In the genomic region with DNA sequence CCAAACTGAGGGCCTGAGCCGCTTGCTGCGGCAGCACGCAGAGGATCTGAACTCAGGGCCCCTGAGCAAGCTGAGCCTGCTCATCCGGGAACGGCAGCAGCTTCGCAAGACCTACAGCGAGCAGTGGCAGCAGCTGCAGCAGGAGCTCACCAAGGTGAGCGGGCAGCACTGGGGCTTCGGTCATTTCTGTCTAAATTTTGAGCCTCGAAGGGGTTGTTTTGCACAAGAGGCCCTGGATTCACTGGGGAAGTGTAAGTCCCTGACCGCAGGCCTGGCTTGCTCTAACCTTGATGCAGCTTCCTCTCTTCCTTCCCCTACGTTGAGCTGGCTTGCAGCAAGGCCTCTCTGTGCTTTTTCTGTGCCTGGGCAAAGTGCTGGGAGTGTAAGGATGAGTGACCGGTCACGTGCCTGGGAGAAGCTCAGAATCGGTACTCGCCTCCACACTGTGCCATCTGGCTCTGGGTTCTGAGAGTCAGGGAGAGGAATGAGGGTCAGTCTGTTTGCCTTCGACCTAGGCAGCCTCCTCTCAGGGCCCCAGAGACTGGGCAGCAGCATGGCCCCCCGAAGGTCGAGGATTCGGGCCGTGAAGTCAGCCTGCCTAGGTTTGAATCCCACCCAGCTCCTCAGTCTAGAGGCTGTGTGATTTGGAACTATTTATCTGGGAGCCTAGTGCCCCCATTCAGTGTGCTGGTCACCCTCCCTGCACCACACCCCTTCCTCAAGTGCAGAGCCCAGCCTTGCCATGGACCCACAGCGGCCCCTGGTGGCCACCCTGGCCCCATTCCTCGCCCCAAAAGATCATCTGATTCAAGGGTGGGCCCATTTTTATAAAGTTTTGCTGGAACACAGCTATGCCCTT, we compare ENCODE assay signal across 8 cellular contexts. TPM values are rescaled to one million over a fixed set of nuclear protein-coding genes. Genes with fewer than 3 reads are reported as not detected.
DNase-seq lines count a peak whose midpoint lies in the region; ATAC-seq and TF ChIP-seq lines count a peak whose summit lies in the region.

No MANE protein-coding gene starts in this region.

- H3K79me2 ChIP-seq in osteoblast (ENCODE audit: insufficient read depth, low read length) = peaks cover 7% of the 10 kb centered on the region

- 31 to 37% methylated on average over 18 to 23 of the region's 23 CpGs for WGBS in tibial nerve, 2 donors

- TF ChIP-seq EP300 in tibial nerve (IDR thresholded peaks at IDR 0.05) = peak in 1 of 2 donors; percentile 55

- H3K27ac ChIP-seq in SJCRH30 (no peak overlapping the region), osteoblast (ENCODE audit: low read depth, low read length) (peak overlapping the region; percentile 73), tibial nerve (peak overlapping the region; percentile 89 to 98 (median 96))

- no peaks in the 10 kb centered on the region for H3K36me3 ChIP-seq in SJCRH30
- H3K36me3 ChIP-seq in osteoblast (ENCODE audit: insufficient read depth, low read length) = peaks cover 33% of the 10 kb centered on the region
- peaks cover 0 to 63% (median 6%) of the 10 kb centered on the region in 3 donors for H3K36me3 ChIP-seq in tibial nerve

- ATAC-seq in HG03457 (IDR thresholded peaks at IDR 0.05; ENCODE audit: unreplicated experiment) = peak; percentile 59

- no peak for TF ChIP-seq POLR2A in tibial nerve (IDR thresholded peaks at IDR 0.05)

- DNase-seq in NCI-H1417 (lab: John Stamatoyannopoulos, UW) (peak; percentile 48 to 78 (median 54)), NCI-H1417 treated with DMSO at 0.1 percent for 48 hours (lab: John Stamatoyannopoulos, UW) (no peak), SJCRH30 (peak; percentile 74 to 83), activated gamma-delta T cell treated with Interleukin-2 at 50 U/mL for 16 hours (peak; percentile 82), foreskin melanocyte (peak; percentile 61), osteoblast (ENCODE audit: insufficient read length, low spot score, missing footprints) (peak; percentile 95), tibial nerve (ENCODE audit: low spot score in 2 of 2) (peak; percentile 75 to 88)

- H3K4me2 ChIP-seq in osteoblast (ENCODE audit: insufficient read depth, low read length) = peak overlapping the region; percentile 80

- peaks cover 5% of the 10 kb centered on the region; the same call in 1 of the 2 replicates for H3K27me3 ChIP-seq in SJCRH30
- H3K27me3 ChIP-seq in osteoblast (ENCODE audit: insufficient read depth, low read length) = no peaks in the 10 kb centered on the region
- H3K27me3 ChIP-seq in tibial nerve = no peaks in the 10 kb centered on the region

- H3K4me3 ChIP-seq in SJCRH30 (no peak overlapping the region), osteoblast (ENCODE audit: insufficient read depth, low read length) (peak overlapping the region; percentile 73), tibial nerve (peak overlapping the region; percentile 38 to 64 (median 58))

- H2AFZ ChIP-seq in osteoblast (ENCODE audit: low read length) = peak overlapping the region; percentile 65

- TF ChIP-seq CTCF in osteoblast (IDR thresholded peaks at IDR 0.05; ENCODE audit: extremely low read depth, low read depth, low read length) = peak; percentile 97
- peak; percentile 95 to 98 (median 97) for TF ChIP-seq CTCF in tibial nerve (IDR thresholded peaks at IDR 0.05)

- H3K9me3 ChIP-seq in SJCRH30 (replicated peaks) = no peaks in the 10 kb centered on the region
- H3K9me3 ChIP-seq in osteoblast (ENCODE audit: low read depth, low read length) = no peaks in the 10 kb centered on the region
- H3K9me3 ChIP-seq in tibial nerve = no peaks in the 10 kb centered on the region

- peaks cover 3% of the 10 kb centered on the region; the same call in 1 of the 2 replicates for H3K4me1 ChIP-seq in SJCRH30
- peaks cover 26% of the 10 kb centered on the region for H3K4me1 ChIP-seq in osteoblast (ENCODE audit: insufficient read depth, low read length)
- H3K4me1 ChIP-seq in tibial nerve = peaks cover 0 to 53% (median 34%) of the 10 kb centered on the region in 4 donors

- H4K20me1 ChIP-seq in osteoblast (ENCODE audit: insufficient read depth, low read length) = peaks cover 4% of the 10 kb centered on the region

RNA-seq across cellular contexts. Expression of gene FES, which starts 1.4 kb away (rescaled TPM):
- 0.25 and 1.1 TPM in 2 replicates for total RNA-seq in SJCRH30 (2014; rRNA removed; shearing (Covaris generic))
- 19.2 and 20.3 TPM in 2 replicates for total RNA-seq in osteoblast
- total RNA-seq in tibial nerve = 100 to 1,000 TPM in 1 of 4 donors, 10 to 100 TPM in 3; 62.0 to 183 (median 72.1) TPM

RNA-seq across cellular contexts. Expression of gene FURIN, which starts 17.3 kb away (rescaled TPM):
- 12.0 and 12.6 TPM in 2 replicates for total RNA-seq in SJCRH30 (2014; rRNA removed; shearing (Covaris generic))
- total RNA-seq in osteoblast (39.1 and 42.7 TPM in 2 replicates), tibial nerve (10 to 100 TPM; 28.7 to 71.1 (median 42.4) TPM)

RNA-seq across cellular contexts. Expression of gene MAN2A2, which starts 17.4 kb away (rescaled TPM):
- 11.0 and 12.6 TPM in 2 replicates for total RNA-seq in SJCRH30 (2014; rRNA removed; shearing (Covaris generic))
- 15.2 and 20.0 TPM in 2 replicates for total RNA-seq in osteoblast
- total RNA-seq in tibial nerve = 100 to 1,000 TPM in 3 of 4 donors, 10 to 100 TPM in 1; 83.5 to 178 (median 128) TPM

RNA-seq across cellular contexts. Expression of gene HDDC3, which starts 46.7 kb away (rescaled TPM):
- total RNA-seq in SJCRH30 (2014; rRNA removed; shearing (Covaris generic)) = 4.6 and 4.7 TPM in 2 replicates
- 8.8 and 11.6 TPM in 2 replicates for total RNA-seq in osteoblast
- 10 to 100 TPM; 16.5 to 22.5 (median 18.7) TPM for total RNA-seq in tibial nerve

RNA-seq across cellular contexts. Expression of gene UNC45A, which starts 49.4 kb away (rescaled TPM):
- total RNA-seq in SJCRH30 (2014; rRNA removed; shearing (Covaris generic)) = 40.7 and 42.4 TPM in 2 replicates
- total RNA-seq in osteoblast (72.5 and 74.9 TPM in 2 replicates), tibial nerve (10 to 100 TPM; 47.7 to 64.2 (median 58.4) TPM)
